ENCODE assay signal across 12 cellular contexts in genomic region chr3:186307594-186307993, GRCh38. TPM values are rescaled to one million over a fixed set of nuclear protein-coding genes. Genes with fewer than 3 reads are reported as not detected.
DNase-seq lines count a peak whose midpoint lies in the region; ATAC-seq, FAIRE-seq and TF ChIP-seq lines count a peak whose summit lies in the region.
"Had no signal": no experiment of that assay in that cellular context is flagged by ENCODE, and none has a peak within 500 bp of the region (broad histone marks: within the 10 kb centered on the region; RNA-seq: fewer than 3 reads in every experiment).

No MANE protein-coding gene starts in this region.

- H3K9me3 ChIP-seq in MM.1S (replicated peaks; ENCODE audit: insufficient read depth, low read length) (no peaks in the 10 kb centered on the region), K562 (replicated peaks; ENCODE audit: control insufficient read depth, insufficient read depth, low read depth, low read length) (no peaks in the 10 kb centered on the region), neural cell (ENCODE audit: low read length) (no peaks in the 10 kb centered on the region), left ventricle myocardium inferior (replicated peaks) (no peaks in the 10 kb centered on the region)
- H3K9me3 ChIP-seq: testis had no signal

- TF ChIP-seq CTCF in MM.1S (IDR thresholded peaks at IDR 0.05; ENCODE audit: low read length): no peak
- TF ChIP-seq CTCF in K562 (IDR thresholded peaks at IDR 0.05 in 2 of 3, conservative IDR thresholded peaks at IDR 0.05 in 1 of 3; ENCODE audit: insufficient read depth in 2 of 3, low read depth in 1 of 3, low read length in 3 of 3): no peak
- TF ChIP-seq CTCF in neural cell (IDR thresholded peaks at IDR 0.05; ENCODE audit: poor library complexity, severe bottlenecking): no peak
- no peak for TF ChIP-seq CTCF in left ventricle myocardium inferior (IDR thresholded peaks at IDR 0.05; ENCODE audit: borderline replicate concordance)

- H3K9me1 ChIP-seq in K562 (ENCODE audit: control insufficient read depth, insufficient read depth, low read length): no peaks in the 10 kb centered on the region

- H2AFZ ChIP-seq in MM.1S (ENCODE audit: low read length) (no peak overlapping the region), K562 (ENCODE audit: low read depth, low read length) (no peak overlapping the region), neural cell (ENCODE audit: low read depth, low read length) (no peak overlapping the region)

- no peak overlapping the region for H3K4me3 Mint-ChIP-seq in activated CD4-positive, alpha-beta T cell treated with anti-CD3 and anti-CD28 coated beads, Interleukin-2, amount 10 ng/mL, durations not matched to agents 24 days and 14 days

- H3K9ac ChIP-seq in MM.1S (ENCODE audit: low read length) (no peak overlapping the region), K562 (ENCODE audit: insufficient read depth in 1 of 2, low read depth in 2 of 2, low read length in 2 of 2) (no peak overlapping the region), neural cell (ENCODE audit: low read length) (no peak overlapping the region)

- no peak overlapping the region for H3K27ac Mint-ChIP-seq in activated CD4-positive, alpha-beta T cell treated with anti-CD3 and anti-CD28 coated beads, Interleukin-2, amount 10 ng/mL, durations not matched to agents 24 days and 14 days

- no peak overlapping the region for H3K4me2 ChIP-seq in MM.1S (ENCODE audit: low read depth, low read length)
- H3K4me2 ChIP-seq in K562 (ENCODE audit: insufficient read depth, low read length): no peak overlapping the region
- no peak overlapping the region for H3K4me2 ChIP-seq in neural cell (ENCODE audit: low read length)

- no peak for TF ChIP-seq RAD21 in K562 (CRISPR knock-in tag; conservative IDR thresholded peaks at IDR 0.05 in 1 of 2, IDR thresholded peaks at IDR 0.05 in 1 of 2)
- TF ChIP-seq RAD21 in neural cell (conservative IDR thresholded peaks at IDR 0.05): no peak

- ATAC-seq in K562: no peak
- ATAC-seq: left colon had no signal

- DNase-seq in activated CD4-positive, alpha-beta T cell treated with anti-CD3 and anti-CD28 coated beads, Interleukin-2, amount 10 ng/mL, durations not matched to agents 24 days and 14 days: peak; percentile 71
- no peak for DNase-seq in activated CD4-positive, alpha-beta T cell treated with anti-CD3 and anti-CD28 coated beads for 1 hour
- DNase-seq in MM.1S (peak; percentile 59), K562 (ENCODE audit: extremely low read depth in 1 of 4, low spot score in 3 of 4) (peak in 3 of 4 experiments; percentile 27 to 41 (median 29)), COR-L47 (lab: John Stamatoyannopoulos, UW) (no peak), left ventricle myocardium inferior (no peak), SHP77 treated with DMSO at 0.1 percent for 48 hours (lab: John Stamatoyannopoulos, UW) (no peak)
- DNase-seq: cortex of kidney, left colon, testis had no signal

- in situ Hi-C loops in K562 (cut with MboI): no loop called here

- no peaks in the 10 kb centered on the region for H3K9me2 ChIP-seq in MM.1S (replicated peaks; ENCODE audit: insufficient read depth, low read length)
- H3K9me2 ChIP-seq in neural cell (ENCODE audit: insufficient read depth, low read length): no peaks in the 10 kb centered on the region

- H3K4me3 ChIP-seq in MM.1S (ENCODE audit: low read length) (no peak overlapping the region), K562 (no peak overlapping the region), neural cell (ENCODE audit: low read length) (no peak overlapping the region), left ventricle myocardium inferior (no peak overlapping the region)
- H3K4me3 ChIP-seq: testis had no signal

- no peaks in the 10 kb centered on the region for H3K9me3 Mint-ChIP-seq in activated CD4-positive, alpha-beta T cell treated with anti-CD3 and anti-CD28 coated beads, Interleukin-2, amount 10 ng/mL, durations not matched to agents 24 days and 14 days

- 0% methylated on average over 1 of the region's 1 CpG for WGBS in K562 (ENCODE audit: insufficient coverage, low coverage, missing lambda C conversion rate)

- no TSS peak for BruUV-seq in K562 (replicated peaks; lab: Mats Ljungman, UMichigan)

- TF ChIP-seq EP300 in K562 (IDR thresholded peaks at IDR 0.05; ENCODE audit: low read length) (no peak), neural cell (conservative IDR thresholded peaks at IDR 0.05; ENCODE audit: poor library complexity, severe bottlenecking) (no peak)

- CTCF ChIA-PET in K562 (lab: Yijun Ruan, JAX; ENCODE audit: low intra/inter-chr PET ratio): no interaction called here

- no peak for FAIRE-seq in K562 (lab: Jason Lieb, UNC)
- FAIRE-seq: GM18507 had no signal

- no peaks in the 10 kb centered on the region for H3K27me3 Mint-ChIP-seq in activated CD4-positive, alpha-beta T cell treated with anti-CD3 and anti-CD28 coated beads, Interleukin-2, amount 10 ng/mL, durations not matched to agents 24 days and 14 days

- no peaks in the 10 kb centered on the region for H3K4me1 Mint-ChIP-seq in activated CD4-positive, alpha-beta T cell treated with anti-CD3 and anti-CD28 coated beads, Interleukin-2, amount 10 ng/mL, durations not matched to agents 24 days and 14 days

- TF ChIP-seq POLR2A in K562 (conservative IDR thresholded peaks at IDR 0.05): no peak

- H3K27ac ChIP-seq in MM.1S (ENCODE audit: low read length): no peak overlapping the region
- no peak overlapping the region for H3K27ac ChIP-seq in K562 (ENCODE audit: extremely low read depth, low read depth, low read length)
- no peak overlapping the region for H3K27ac ChIP-seq in neural cell (ENCODE audit: low read length)
- no peak overlapping the region for H3K27ac ChIP-seq in left ventricle myocardium inferior (replicated peaks)
- H3K27ac ChIP-seq: testis had no signal

- H3K36me3 Mint-ChIP-seq in activated CD4-positive, alpha-beta T cell treated with anti-CD3 and anti-CD28 coated beads, Interleukin-2, amount 10 ng/mL, durations not matched to agents 24 days and 14 days (ENCODE audit: low read depth): no peaks in the 10 kb centered on the region

- H3K4me1 ChIP-seq in MM.1S (ENCODE audit: low read length): no peaks in the 10 kb centered on the region
- no peaks in the 10 kb centered on the region for H3K4me1 ChIP-seq in K562 (replicated peaks in 1 of 2; ENCODE audit: control insufficient read depth in 2 of 2, insufficient read depth in 2 of 2, low read length in 2 of 2)
- no peaks in the 10 kb centered on the region for H3K4me1 ChIP-seq in left ventricle myocardium inferior
- H3K4me1 ChIP-seq: testis had no signal

- H3K36me3 ChIP-seq in MM.1S (replicated peaks; ENCODE audit: insufficient read depth, low read length): no peaks in the 10 kb centered on the region
- no peaks in the 10 kb centered on the region for H3K36me3 ChIP-seq in K562 (ENCODE audit: control insufficient read depth, insufficient read depth, low read length)
- H3K36me3 ChIP-seq in neural cell (ENCODE audit: insufficient read depth, low read length): no peaks in the 10 kb centered on the region
- peaks cover 31% of the 10 kb centered on the region for H3K36me3 ChIP-seq in left ventricle myocardium inferior

- intact Hi-C loops in activated CD4-positive, alpha-beta T cell treated with anti-CD3 and anti-CD28 coated beads, Interleukin-2, amount 10 ng/mL, durations not matched to agents 24 days and 14 days (cut with micrococcal nuclease): no loop called here
- intact Hi-C loops in K562 (cut with micrococcal nuclease): no loop called here
- intact Hi-C loops in left ventricle myocardium inferior (cut with micrococcal nuclease): no loop called here

- H4K20me1 ChIP-seq in MM.1S (ENCODE audit: insufficient read depth, low read length): no peaks in the 10 kb centered on the region
- H4K20me1 ChIP-seq in K562 (replicated peaks; ENCODE audit: control insufficient read depth, insufficient read depth, low read length): peaks cover 5% of the 10 kb centered on the region; the same call in 1 of the 2 replicates
- no peaks in the 10 kb centered on the region for H4K20me1 ChIP-seq in neural cell (ENCODE audit: insufficient read depth)

- POLR2A ChIA-PET in K562 (lab: Yijun Ruan, JAX): interaction anchor here (1.4 kb wide), 1 partner anchor 13 kb away, joined by 3 read pairs; no protein-coding TSS in a partner anchor

- H3F3A ChIP-seq in MM.1S (ENCODE audit: insufficient read depth, low read length) (no peaks in the 10 kb centered on the region), neural cell (ENCODE audit: insufficient read depth, low read length, poor library complexity, severe bottlenecking) (no peaks in the 10 kb centered on the region)

- H3K79me2 ChIP-seq in MM.1S (ENCODE audit: low read length) (no peaks in the 10 kb centered on the region), K562 (ENCODE audit: control insufficient read depth, insufficient read depth, low read length) (no peaks in the 10 kb centered on the region), neural cell (replicated peaks; ENCODE audit: insufficient read depth, low read length) (no peaks in the 10 kb centered on the region)

- H3K27me3 ChIP-seq in MM.1S (replicated peaks; ENCODE audit: insufficient read depth, low read length) (no peaks in the 10 kb centered on the region), K562 (ENCODE audit: control insufficient read depth in 2 of 2, insufficient read depth in 2 of 2, low read length in 2 of 2) (peaks cover 7 to 21% of the 10 kb centered on the region in 2 experiments; a peak in 3 of 5 replicates), neural cell (ENCODE audit: insufficient read depth, low read depth, low read length) (peaks cover 3% of the 10 kb centered on the region), left ventricle myocardium inferior (ENCODE audit: low read depth) (no peaks in the 10 kb centered on the region)
- H3K27me3 ChIP-seq: testis had no signal

RNA-seq across cellular contexts. Expression of gene DGKG, which starts 54.4 kb away (rescaled TPM):
- total RNA-seq in activated CD4-positive, alpha-beta T cell treated with anti-CD3 and anti-CD28 coated beads, Interleukin-2, amount 10 ng/mL, durations not matched to agents 24 days and 14 days: 0.14 and 0.28 TPM in 2 replicates
- 0.11 and 0.81 TPM in 2 replicates for total RNA-seq in K562 (2011; cell fraction: chromatin; rRNA removed; ENCODE audit: low replicate concordance)
- 0.53 TPM in 1 of 2 replicates, not detected in the other for total RNA-seq in K562 (2011; cell fraction: nucleolus; rRNA removed)
- total RNA-seq in K562 (2011; cell fraction: nucleoplasm; rRNA removed): 0.07 TPM in 1 of 2 replicates, not detected in the other
- total RNA-seq in K562 (2014; rRNA removed) (0.27 TPM in 1 of 2 replicates, not detected in the other), K562 (2014; rRNA removed; fragmentation: Illumina TruSeq; extraction: Trizol) (0.35 and 0.36 TPM in 2 replicates), K562 (2015; rRNA removed; fragmentation: Illumina TruSeq; extraction: Trizol) (0.04 and 0.15 TPM in 2 replicates), K562 (2021) (0.29 TPM in 1 of 2 replicates, not detected in the other), left ventricle myocardium inferior (65.7 TPM)
- polyA plus RNA-seq in K562 (2011; rRNA removed) (0.14 TPM in 1 of 2 replicates, not detected in the other), K562 (2014; fragmentation: Illumina TruSeq; extraction: Trizol) (0.18 TPM in 1 of 2 replicates, not detected in the other), K562 (2014; fragmentation: Nextera tagmentation; extraction: Ambion mirVana) (under 1 TPM; 0.13 to 0.15 TPM), K562 (2014; rRNA removed) (0.01 and 0.35 TPM in 2 replicates), neural cell (0.08 TPM in 1 of 2 replicates, not detected in the other)
- 0.07 TPM in 1 of 2 replicates, not detected in the other for polyA plus RNA-seq in K562 (2011; cell fraction: cytosol; rRNA removed)
- polyA plus RNA-seq in K562 (2011; cell fraction: nucleus; rRNA removed): 0.10 TPM in 1 of 2 replicates, not detected in the other
- 0.12 and 0.22 TPM in 2 replicates for polyA plus RNA-seq in K562 (2012)
- polyA minus RNA-seq in K562 (2011; rRNA and poly(A)+ RNA removed): 0.77 TPM in 1 of 2 replicates, not detected in the other
- polyA minus RNA-seq in K562 (2011; cell fraction: cytosol; rRNA and poly(A)+ RNA removed): not detected in 2 replicates
- polyA minus RNA-seq in K562 (2011; cell fraction: nucleus; rRNA and poly(A)+ RNA removed): 0.54 TPM in 1 of 2 replicates, not detected in the other
- 0.35 and 0.73 TPM in 2 replicates for polyA minus RNA-seq in neural cell

Comparison
In these comparisons a context has a peak if more than half of its experiments do, and no peak if none do; other contexts are left out.
1. DNase-seq: peak in activated CD4-positive, alpha-beta T cell treated with anti-CD3 and anti-CD28 coated beads, Interleukin-2, amount 10 ng/mL, durations not matched to agents 24 days and 14 days (single experiment), MM.1S (single experiment) and K562 (3 of 4); none in activated CD4-positive, alpha-beta T cell treated with anti-CD3 and anti-CD28 coated beads for 1 hour (single experiment), COR-L47 (single experiment), left ventricle myocardium inferior (single experiment) and SHP77 treated with DMSO at 0.1 percent for 48 hours (single experiment).
2. RNA of gene DGKG, which starts 54.4 kb away (total RNA-seq): 65.7 TPM in left ventricle myocardium inferior (single experiment); 0.04 to 0.81 TPM in K562 and 0.14 to 0.28 TPM in activated CD4-positive, alpha-beta T cell treated with anti-CD3 and anti-CD28 coated beads, Interleukin-2, amount 10 ng/mL, durations not matched to agents 24 days and 14 days; every median in the first group is over 10 times any median in the second.